17 cellular contexts compared by ENCODE assay signal in genomic region chr3:194043516-194043915, GRCh38.
DNase-seq lines count a peak whose midpoint lies in the region; ATAC-seq and TF ChIP-seq lines count a peak whose summit lies in the region.
"Had no signal": no experiment of that assay in that cellular context is flagged by ENCODE, and none has a peak within 500 bp of the region (broad histone marks: within the 10 kb centered on the region; RNA-seq: fewer than 3 reads in every experiment).

No MANE protein-coding gene starts in this region.

- no peak overlapping the region for H3K27ac Mint-ChIP-seq in nephron progenitor cell
- H3K27ac Mint-ChIP-seq: activated CD4-positive, alpha-beta T cell treated with anti-CD3 and anti-CD28 coated beads, Interleukin-2, amount 10 ng/mL, durations not matched to agents 24 days and 14 days; CD4-positive, alpha-beta T cell; naive thymus-derived CD8-positive, alpha-beta T cell had no signal

- peaks cover 77% of the 10 kb centered on the region for H3K4me1 Mint-ChIP-seq in nephron progenitor cell

- no peaks in the 10 kb centered on the region for H3K36me3 Mint-ChIP-seq in nephron progenitor cell (ENCODE audit: low read depth)
- H3K36me3 Mint-ChIP-seq: naive thymus-derived CD8-positive, alpha-beta T cell had no signal

- no peaks in the 10 kb centered on the region for H3K9me3 Mint-ChIP-seq in nephron progenitor cell
- H3K9me3 Mint-ChIP-seq: activated CD4-positive, alpha-beta T cell treated with anti-CD3 and anti-CD28 coated beads, Interleukin-2, amount 10 ng/mL, durations not matched to agents 24 days and 14 days; CD4-positive, alpha-beta T cell; naive thymus-derived CD8-positive, alpha-beta T cell had no signal

- peaks cover 20% of the 10 kb centered on the region for H3K27me3 Mint-ChIP-seq in nephron progenitor cell (ENCODE audit: low read depth, poor library complexity)
- H3K27me3 Mint-ChIP-seq: CD4-positive, alpha-beta T cell had no signal

- no peak for TF ChIP-seq CTCF in nephron progenitor cell (IDR thresholded peaks at IDR 0.05)
- TF ChIP-seq CTCF in GM10248 (IDR thresholded peaks at IDR 0.05; ENCODE audit: control extremely low read depth, extremely low read depth, low read depth, missing control alignments) = no peak

- POLR2A ChIA-PET in GM10248 (lab: Yijun Ruan, JAX) = no interaction called here

- CTCF ChIA-PET in GM10248 (lab: Yijun Ruan, JAX) = interaction anchor here (0.9 to 1.5 kb wide), 7 partner anchors 8 to 272 kb away, joined by 3 to 4 read pairs (median 4); no protein-coding TSS in a partner anchor

- peak overlapping the region; percentile 9 for H3K4me3 Mint-ChIP-seq in nephron progenitor cell
- H3K4me3 Mint-ChIP-seq: activated CD4-positive, alpha-beta T cell treated with anti-CD3 and anti-CD28 coated beads, Interleukin-2, amount 10 ng/mL, durations not matched to agents 24 days and 14 days; CD4-positive, alpha-beta T cell; naive thymus-derived CD8-positive, alpha-beta T cell had no signal

- ATAC-seq in GM18517 (IDR thresholded peaks at IDR 0.05; ENCODE audit: unreplicated experiment) = no peak
- ATAC-seq: heart left ventricle; naive thymus-derived CD8-positive, alpha-beta T cell had no signal

- peak; percentile 16 for DNase-seq in CD1c-positive myeloid dendritic cell (ENCODE audit: extremely low spot score)
- DNase-seq in Kasumi-1 (lab: John Stamatoyannopoulos, UW) = peak; percentile 22 to 35
- DNase-seq in dedifferentiated amniotic fluid mesenchymal stem cell (ENCODE audit: extremely low spot score) = peak; percentile 30
- no peak for DNase-seq in nephron progenitor cell
- DNase-seq in GM10248 (ENCODE audit: extremely low spot score) = no peak
- no peak for DNase-seq in NCI-H2171 (lab: John Stamatoyannopoulos, UW)
- DNase-seq in DMS153 treated with DMSO at 0.1 percent for 48 hours (lab: John Stamatoyannopoulos, UW; ENCODE audit: unreplicated experiment) = no peak
- DNase-seq: activated CD4-positive, alpha-beta T cell treated with anti-CD3 and anti-CD28 coated beads, Interleukin-2, amount 10 ng/mL, durations not matched to agents 24 days and 14 days; aorta; CD4-positive, alpha-beta T cell; heart left ventricle; naive thymus-derived CD8-positive, alpha-beta T cell; NCI-H1417 treated with DMSO at 0.1 percent for 48 hours; NCI-H446; retina; stimulated activated naive CD4-positive, alpha-beta T cell treated with Interleukin-2 at 50 U/mL for 16 hours had no signal

Comparison
In these comparisons a context has a peak if more than half of its experiments do, and no peak if none do; other contexts are left out.
1. DNase-seq: peak in CD1c-positive myeloid dendritic cell (single experiment), Kasumi-1 (2 of 2) and dedifferentiated amniotic fluid mesenchymal stem cell (single experiment); none in nephron progenitor cell (single experiment), GM10248 (single experiment), NCI-H2171 (single experiment) and DMS153 treated with DMSO at 0.1 percent for 48 hours (single experiment).